In genomic region chr2:241430178-241430577, GRCh38 we compare ENCODE assay signal across 2 cellular contexts.
TF ChIP-seq lines count a peak whose summit lies in the region.

No MANE protein-coding gene starts in this region.

TF ChIP-seq in HepG2, 621 proteins besides CTCF, POLR2A, EP300 and RAD21 (continued from another document):
- no peak for TF ChIP-seq KLF6 (CRISPR knock-in tag; IDR thresholded peaks at IDR 0.05)

TF ChIP-seq in SK-N-SH treated with all-trans-retinoic acid at 6 μM for 48 hours, 23 proteins besides CTCF, POLR2A, EP300 and RAD21 (continued from another document):
- TF ChIP-seq TSHZ2 (CRISPR knock-in tag; IDR thresholded peaks at IDR 0.05), result no peak
- TF ChIP-seq ZC3H10 (CRISPR knock-in tag; IDR thresholded peaks at IDR 0.05), result no peak
- no peak for TF ChIP-seq CREB5 (CRISPR knock-in tag; IDR thresholded peaks at IDR 0.05; ENCODE audit: low read depth)
- no peak for TF ChIP-seq ARNTL (CRISPR knock-in tag; IDR thresholded peaks at IDR 0.05; ENCODE audit: borderline replicate concordance, low read depth)
- no peak for TF ChIP-seq ZFP3 (CRISPR knock-in tag; IDR thresholded peaks at IDR 0.05)
- no peak for TF ChIP-seq CSDC2 (CRISPR knock-in tag; IDR thresholded peaks at IDR 0.05)
- no peak for TF ChIP-seq TOX (CRISPR knock-in tag; IDR thresholded peaks at IDR 0.05; ENCODE audit: borderline replicate concordance)
- no peak for TF ChIP-seq PPARA (CRISPR knock-in tag; IDR thresholded peaks at IDR 0.05; ENCODE audit: borderline replicate concordance)
- no peak for TF ChIP-seq GLIS3 (CRISPR knock-in tag; IDR thresholded peaks at IDR 0.05)
- TF ChIP-seq OSR1 (CRISPR knock-in tag; IDR thresholded peaks at IDR 0.05), result no peak
- TF ChIP-seq PATZ1 (CRISPR knock-in tag; IDR thresholded peaks at IDR 0.05; ENCODE audit: borderline replicate concordance), result no peak
- TF ChIP-seq RARB (CRISPR knock-in tag; IDR thresholded peaks at IDR 0.05), result no peak
- no peak for TF ChIP-seq ESRRG (CRISPR knock-in tag; IDR thresholded peaks at IDR 0.05)
- TF ChIP-seq ISL1 (CRISPR knock-in tag; IDR thresholded peaks at IDR 0.05), result no peak
TF ChIP-seq in SK-N-SH treated with all-trans-retinoic acid at 6 μM for 48 hours: peak in this region for 0.
